1 cellular context compared by ENCODE assay signal in the genomic region with DNA sequence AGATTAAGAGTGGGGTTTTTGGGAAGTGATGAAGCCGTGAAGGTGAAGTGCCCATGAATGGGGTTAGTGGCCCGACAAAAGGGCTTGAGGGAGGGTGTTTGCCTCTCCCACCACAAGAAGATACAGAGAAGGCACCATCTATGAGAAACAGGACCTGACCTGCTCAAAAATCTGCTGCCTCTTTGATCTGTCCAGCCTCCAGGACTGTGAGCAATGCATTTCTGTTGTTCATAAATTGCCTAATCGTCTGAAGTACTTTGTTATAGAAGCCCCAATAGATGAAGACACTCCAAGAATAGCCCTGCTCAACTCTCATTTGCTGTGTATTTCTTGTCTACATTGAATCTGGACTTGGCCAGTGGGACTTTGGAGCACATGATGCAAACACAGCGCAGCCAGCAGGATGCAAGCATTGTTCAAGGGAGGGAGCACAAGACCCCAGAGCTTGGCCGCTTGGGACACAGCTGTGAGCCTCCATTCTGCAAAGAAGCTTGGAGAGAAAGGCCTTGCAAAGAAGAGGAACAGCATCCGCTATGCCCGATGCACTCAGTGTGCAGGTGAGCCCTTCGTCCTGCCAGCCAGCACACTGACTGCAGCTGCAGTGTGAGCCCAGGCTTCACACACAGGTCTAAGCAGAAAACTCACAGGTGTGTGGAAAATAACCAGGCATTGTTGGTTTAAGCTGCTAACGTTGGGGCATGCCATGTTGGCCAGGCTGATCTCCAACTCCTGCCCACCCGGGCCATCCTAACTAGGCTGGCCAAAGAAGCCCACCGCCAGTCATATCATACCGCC.
TF ChIP-seq lines count a peak whose summit lies in the region.

No MANE protein-coding gene starts in this region.

TF ChIP-seq in HepG2, 621 proteins besides CTCF, POLR2A, EP300 and RAD21 (continued from another document):
- TF ChIP-seq, protein P1, sequence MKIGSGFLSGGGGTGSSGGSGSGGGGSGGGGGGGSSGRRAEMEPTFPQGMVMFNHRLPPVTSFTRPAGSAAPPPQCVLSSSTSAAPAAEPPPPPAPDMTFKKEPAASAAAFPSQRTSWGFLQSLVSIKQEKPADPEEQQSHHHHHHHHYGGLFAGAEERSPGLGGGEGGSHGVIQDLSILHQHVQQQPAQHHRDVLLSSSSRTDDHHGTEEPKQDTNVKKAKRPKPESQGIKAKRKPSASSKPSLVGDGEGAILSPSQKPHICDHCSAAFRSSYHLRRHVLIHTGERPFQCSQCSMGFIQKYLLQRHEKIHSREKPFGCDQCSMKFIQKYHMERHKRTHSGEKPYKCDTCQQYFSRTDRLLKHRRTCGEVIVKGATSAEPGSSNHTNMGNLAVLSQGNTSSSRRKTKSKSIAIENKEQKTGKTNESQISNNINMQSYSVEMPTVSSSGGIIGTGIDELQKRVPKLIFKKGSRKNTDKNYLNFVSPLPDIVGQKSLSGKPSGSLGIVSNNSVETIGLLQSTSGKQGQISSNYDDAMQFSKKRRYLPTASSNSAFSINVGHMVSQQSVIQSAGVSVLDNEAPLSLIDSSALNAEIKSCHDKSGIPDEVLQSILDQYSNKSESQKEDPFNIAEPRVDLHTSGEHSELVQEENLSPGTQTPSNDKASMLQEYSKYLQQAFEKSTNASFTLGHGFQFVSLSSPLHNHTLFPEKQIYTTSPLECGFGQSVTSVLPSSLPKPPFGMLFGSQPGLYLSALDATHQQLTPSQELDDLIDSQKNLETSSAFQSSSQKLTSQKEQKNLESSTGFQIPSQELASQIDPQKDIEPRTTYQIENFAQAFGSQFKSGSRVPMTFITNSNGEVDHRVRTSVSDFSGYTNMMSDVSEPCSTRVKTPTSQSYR (CRISPR knock-in tag; IDR thresholded peaks at IDR 0.05; ENCODE audit: borderline replicate concordance), result no peak
- TF ChIP-seq, protein P2, sequence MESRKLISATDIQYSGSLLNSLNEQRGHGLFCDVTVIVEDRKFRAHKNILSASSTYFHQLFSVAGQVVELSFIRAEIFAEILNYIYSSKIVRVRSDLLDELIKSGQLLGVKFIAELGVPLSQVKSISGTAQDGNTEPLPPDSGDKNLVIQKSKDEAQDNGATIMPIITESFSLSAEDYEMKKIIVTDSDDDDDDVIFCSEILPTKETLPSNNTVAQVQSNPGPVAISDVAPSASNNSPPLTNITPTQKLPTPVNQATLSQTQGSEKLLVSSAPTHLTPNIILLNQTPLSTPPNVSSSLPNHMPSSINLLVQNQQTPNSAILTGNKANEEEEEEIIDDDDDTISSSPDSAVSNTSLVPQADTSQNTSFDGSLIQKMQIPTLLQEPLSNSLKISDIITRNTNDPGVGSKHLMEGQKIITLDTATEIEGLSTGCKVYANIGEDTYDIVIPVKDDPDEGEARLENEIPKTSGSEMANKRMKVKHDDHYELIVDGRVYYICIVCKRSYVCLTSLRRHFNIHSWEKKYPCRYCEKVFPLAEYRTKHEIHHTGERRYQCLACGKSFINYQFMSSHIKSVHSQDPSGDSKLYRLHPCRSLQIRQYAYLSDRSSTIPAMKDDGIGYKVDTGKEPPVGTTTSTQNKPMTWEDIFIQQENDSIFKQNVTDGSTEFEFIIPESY (CRISPR knock-in tag; IDR thresholded peaks at IDR 0.05), result peak; percentile 65
TF ChIP-seq in HepG2: peak in this region for 2.
